In genomic region chr5:96896285-96896711, GRCh38 we compare ENCODE assay signal across 10 cellular contexts. TPM values are rescaled to one million over a fixed set of nuclear protein-coding genes. Genes with fewer than 3 reads are reported as not detected.
DNase-seq lines count a peak whose midpoint lies in the region; ATAC-seq, FAIRE-seq and TF ChIP-seq lines count a peak whose summit lies in the region.
"Had no signal": no experiment of that assay in that cellular context is flagged by ENCODE, and none has a peak within 500 bp of the region (broad histone marks: within the 10 kb centered on the region; RNA-seq: fewer than 3 reads in every experiment).

No MANE protein-coding gene starts in this region.

- DNase-seq in naive thymus-derived CD8-positive, alpha-beta T cell: peak in 3 of 10 donors; percentile 34 to 66 (median 64)
- DNase-seq in adrenal gland (no peak), frontal cortex (ENCODE audit: low spot score in 2 of 2) (no peak), endodermal cell (no peak), Caco-2 (no peak)
- DNase-seq: NCI-H526 treated with DMSO at 0.1 percent for 48 hours had no signal

- peak overlapping the region; percentile 20 for H3K4me3 ChIP-seq in OCI-LY1 (ENCODE audit: low read depth, low read length, poor library complexity, severe bottlenecking)
- H3K4me3 ChIP-seq in adrenal gland: no peak overlapping the region
- no peak overlapping the region for H3K4me3 ChIP-seq in endodermal cell (ENCODE audit: low read length)
- H3K4me3 ChIP-seq in Caco-2 (ENCODE audit: low read depth, low read length): no peak overlapping the region
- H3K4me3 ChIP-seq: ascending aorta had no signal

- H3K4me1 Mint-ChIP-seq in naive thymus-derived CD8-positive, alpha-beta T cell: peaks cover 28 to 71% (median 46%) of the 10 kb centered on the region in 4 donors
- H3K4me1 Mint-ChIP-seq in endodermal cell: no peaks in the 10 kb centered on the region
- peaks cover 7% of the 10 kb centered on the region for H3K4me1 Mint-ChIP-seq in Caco-2 (ENCODE audit: low read depth, unreplicated experiment)

- CTCF ChIA-PET in Caco-2 (lab: Charles Lee): no interaction called here

- POLR2A ChIA-PET in naive thymus-derived CD8-positive, alpha-beta T cell (lab: Charles Lee): interaction anchor here (0.8 to 2.1 kb wide), 12 partner anchors 11 to 234 kb away, joined by 3 to 10 read pairs (median 5); partner anchors contain the start of genes CAST, ERAP1, ERAP2 and LNPEP
- POLR2A ChIA-PET in Caco-2 (lab: Charles Lee): no interaction called here

- peak overlapping the region; percentile 20; the same call in 1 of the 2 replicates for H3K9ac ChIP-seq in OCI-LY1 (ENCODE audit: low read length)
- H3K9ac ChIP-seq in endodermal cell (ENCODE audit: extremely low read depth, low read length, poor library complexity, severe bottlenecking): no peak overlapping the region

- peak overlapping the region; percentile 78 for H3K27ac ChIP-seq in OCI-LY1 (ENCODE audit: low read depth, low read length, poor library complexity, severe bottlenecking)
- peak overlapping the region in 1 of 5 donors; percentile 2 for H3K27ac ChIP-seq in adrenal gland
- H3K27ac ChIP-seq in endodermal cell (ENCODE audit: low read depth, low read length): no peak overlapping the region
- H3K27ac ChIP-seq: ascending aorta had no signal

- H3K9me3 ChIP-seq in OCI-LY1 (ENCODE audit: low read length) (no peaks in the 10 kb centered on the region), adrenal gland (replicated peaks in 1 of 3) (no peaks in the 10 kb centered on the region), endodermal cell (ENCODE audit: control insufficient read depth, low read length) (no peaks in the 10 kb centered on the region), Caco-2 (no peaks in the 10 kb centered on the region)
- H3K9me3 ChIP-seq: ascending aorta had no signal

- H3K9me2 ChIP-seq in OCI-LY1 (ENCODE audit: low read depth, low read length): no peaks in the 10 kb centered on the region

- ATAC-seq in GM18868 (IDR thresholded peaks at IDR 0.05; ENCODE audit: unreplicated experiment) (peak; percentile 77), HG02610 (IDR thresholded peaks at IDR 0.05; ENCODE audit: unreplicated experiment) (peak; percentile 57)
- peak; percentile 80 to 81 for ATAC-seq in naive thymus-derived CD8-positive, alpha-beta T cell

- FAIRE-seq in frontal cortex (lab: Jason Lieb, UNC): no peak

- TF ChIP-seq CTCF in OCI-LY1 (IDR thresholded peaks at IDR 0.05; ENCODE audit: low read length) (no peak), adrenal gland (IDR thresholded peaks at IDR 0.05) (no peak), endodermal cell (conservative IDR thresholded peaks at IDR 0.05) (no peak), Caco-2 (IDR thresholded peaks at IDR 0.05; ENCODE audit: insufficient read depth in 1 of 2, low read depth in 1 of 2, low read length in 1 of 2, severe bottlenecking in 1 of 2, unreplicated experiment in 1 of 2) (no peak)

- H3K27ac Mint-ChIP-seq in naive thymus-derived CD8-positive, alpha-beta T cell: peak overlapping the region; percentile 72 to 95 (median 88)
- H3K27ac Mint-ChIP-seq in endodermal cell: no peak overlapping the region
- no peak overlapping the region for H3K27ac Mint-ChIP-seq in Caco-2 (ENCODE audit: unreplicated experiment)

- intact Hi-C loops in adrenal gland (cut with DNase I) (no loop called here), Caco-2 (cut with micrococcal nuclease; ENCODE audit: unreplicated experiment) (no loop called here)

- no TSS peak for BruUV-seq in Caco-2 (replicated peaks; lab: Mats Ljungman, UMichigan)

- H3K4me3 Mint-ChIP-seq in naive thymus-derived CD8-positive, alpha-beta T cell: peak overlapping the region; percentile 48 to 86 (median 78)
- H3K4me3 Mint-ChIP-seq in endodermal cell: no peak overlapping the region
- H3K4me3 Mint-ChIP-seq in Caco-2 (ENCODE audit: unreplicated experiment): no peak overlapping the region

- no peaks in the 10 kb centered on the region for H3K79me2 ChIP-seq in OCI-LY1 (ENCODE audit: insufficient read depth, low read length)

- no peaks in the 10 kb centered on the region for H3K27me3 ChIP-seq in OCI-LY1 (ENCODE audit: insufficient read depth, low read length)
- no peaks in the 10 kb centered on the region for H3K27me3 ChIP-seq in adrenal gland
- no peaks in the 10 kb centered on the region for H3K27me3 ChIP-seq in endodermal cell (ENCODE audit: control insufficient read depth, insufficient read depth, low read length, poor library complexity, severe bottlenecking)
- no peaks in the 10 kb centered on the region for H3K27me3 ChIP-seq in Caco-2 (replicated peaks; ENCODE audit: control insufficient read depth, insufficient read depth, low read length)
- H3K27me3 ChIP-seq: ascending aorta had no signal

- H3K27me3 Mint-ChIP-seq in naive thymus-derived CD8-positive, alpha-beta T cell: no peaks in the 10 kb centered on the region
- peaks cover 2% of the 10 kb centered on the region for H3K27me3 Mint-ChIP-seq in endodermal cell (ENCODE audit: insufficient read depth)
- peaks cover 5% of the 10 kb centered on the region for H3K27me3 Mint-ChIP-seq in Caco-2 (ENCODE audit: insufficient read depth, unreplicated experiment)

- no peak for TF ChIP-seq POLR2A in adrenal gland (IDR thresholded peaks at IDR 0.05)

- peak overlapping the region; percentile 50 for H3K4me2 ChIP-seq in OCI-LY1 (ENCODE audit: low read length)

- H3K9me3 Mint-ChIP-seq in naive thymus-derived CD8-positive, alpha-beta T cell: no peaks in the 10 kb centered on the region
- H3K9me3 Mint-ChIP-seq in endodermal cell (no peaks in the 10 kb centered on the region), Caco-2 (ENCODE audit: unreplicated experiment) (no peaks in the 10 kb centered on the region)

- WGBS in adrenal gland, 4 donors: 72 to 82% (median 80%) methylated on average over 4 of the region's 4 CpGs
- WGBS in endodermal cell (ENCODE audit: insufficient coverage in 1 of 2, insufficient read length in 1 of 2), 2 experiments: 95% methylated on average over 4 of the region's 4 CpGs; no CpG with 5 or more reads in 1 of the 2 experiments

- H2AFZ ChIP-seq in OCI-LY1 (ENCODE audit: low read length): no peak overlapping the region

- H3K4me1 ChIP-seq in OCI-LY1 (ENCODE audit: insufficient read depth, low read length, severe bottlenecking): peaks cover 23% of the 10 kb centered on the region
- no peaks in the 10 kb centered on the region for H3K4me1 ChIP-seq in adrenal gland (replicated peaks in 1 of 2)
- H3K4me1 ChIP-seq in endodermal cell (ENCODE audit: control insufficient read depth, insufficient read depth, low read length): no peaks in the 10 kb centered on the region
- H3K4me1 ChIP-seq in Caco-2: no peaks in the 10 kb centered on the region
- H3K4me1 ChIP-seq: ascending aorta had no signal

- no peaks in the 10 kb centered on the region for H4K20me1 ChIP-seq in OCI-LY1 (ENCODE audit: insufficient read depth, low read length)

- H3K36me3 Mint-ChIP-seq in naive thymus-derived CD8-positive, alpha-beta T cell: peaks cover 6 to 91% (median 34%) of the 10 kb centered on the region in 3 donors
- H3K36me3 Mint-ChIP-seq in endodermal cell (ENCODE audit: low read depth) (no peaks in the 10 kb centered on the region), Caco-2 (ENCODE audit: insufficient read depth, unreplicated experiment) (no peaks in the 10 kb centered on the region)

- H3F3A ChIP-seq in OCI-LY1 (ENCODE audit: insufficient read depth, low read length): no peaks in the 10 kb centered on the region

- peaks cover 66% of the 10 kb centered on the region for H3K36me3 ChIP-seq in OCI-LY1 (ENCODE audit: insufficient read depth, low read length)
- H3K36me3 ChIP-seq in adrenal gland (replicated peaks in 1 of 2): peaks cover 0 to 14% of the 10 kb centered on the region in 2 donors
- no peaks in the 10 kb centered on the region for H3K36me3 ChIP-seq in endodermal cell (ENCODE audit: control insufficient read depth, insufficient read depth, low read length)
- H3K36me3 ChIP-seq in Caco-2 (ENCODE audit: control insufficient read depth, insufficient read depth, low read length): no peaks in the 10 kb centered on the region

RNA-seq across cellular contexts. Expression of gene ERAP2, which starts 20.0 kb away (rescaled TPM):
- 10 to 100 TPM; 82.9 to 98.6 TPM for total RNA-seq in naive thymus-derived CD8-positive, alpha-beta T cell
- polyA plus RNA-seq in naive thymus-derived CD8-positive, alpha-beta T cell: 100 to 1,000 TPM in 1 of 3 donors, 1 to 10 TPM in 2; 6.4 to 126 (median 6.6) TPM
- total RNA-seq in adrenal gland (10 to 100 TPM in 5 of 8 donors, 1 to 10 TPM in 3; 2.6 to 32.1 (median 12.6) TPM), frontal cortex (6.1 TPM), endodermal cell (not detected), Caco-2 (2022) (3.9 and 4.5 TPM in 2 replicates)
- polyA plus RNA-seq in adrenal gland: 1 to 10 TPM in 2 of 3 donors, under 1 TPM in 1; 0.94 to 3.3 (median 1.7) TPM
- not detected for polyA plus RNA-seq in endodermal cell (2013, experiment 1 of 2)
- not detected for polyA plus RNA-seq in endodermal cell (2013, experiment 2 of 2)

RNA-seq across cellular contexts. Expression of gene LNPEP, which starts 39.6 kb away (rescaled TPM):
- 100 to 1,000 TPM; 105 to 107 TPM for total RNA-seq in naive thymus-derived CD8-positive, alpha-beta T cell
- 10 to 100 TPM; 50.9 to 61.7 (median 52.4) TPM for polyA plus RNA-seq in naive thymus-derived CD8-positive, alpha-beta T cell
- 10 to 100 TPM; 13.1 to 35.4 (median 22.2) TPM for total RNA-seq in adrenal gland
- polyA plus RNA-seq in adrenal gland: 1 to 10 TPM; 2.3 to 9.8 (median 3.2) TPM
- total RNA-seq in frontal cortex: 49.7 TPM
- 10 to 100 TPM; 11.2 to 12.3 TPM for total RNA-seq in endodermal cell
- polyA plus RNA-seq in endodermal cell (2013, experiment 1 of 2): 6.3 TPM
- 6.3 TPM for polyA plus RNA-seq in endodermal cell (2013, experiment 2 of 2)
- total RNA-seq in Caco-2 (2022): 21.4 and 21.9 TPM in 2 replicates

Comparison
In these comparisons a context has a peak if more than half of its experiments do, and no peak if none do; other contexts are left out.
1. H3K27ac Mint-ChIP-seq: peak in naive thymus-derived CD8-positive, alpha-beta T cell (10 of 10); none in endodermal cell (single experiment) and Caco-2 (single experiment).
2. H3K4me3 Mint-ChIP-seq: peak in naive thymus-derived CD8-positive, alpha-beta T cell (10 of 10); none in endodermal cell (single experiment) and Caco-2 (single experiment).
3. Peak in every context shown above with its lines, with median percentiles within 50 percentile points of each other: ATAC-seq.